In genomic region chr11:64923944-64924909, GRCh38 we compare ENCODE assay signal across 1 cellular context.
TF ChIP-seq lines count a peak whose summit lies in the region.

TSS of gene PPP2R5B (plus strand) at chr11:64924689. CDS start at chr11:64925735, 1,046 bp downstream.

TF ChIP-seq in K562, 482 proteins besides CTCF, POLR2A, EP300 and RAD21 (continued from another document and continues in another):
- TF ChIP-seq ZNF143 (CRISPR knock-in tag; IDR thresholded peaks at IDR 0.05), result peak; percentile 91
- peak; percentile 93 for TF ChIP-seq CXXC5 (CRISPR knock-in tag; IDR thresholded peaks at IDR 0.05)
- no peak for TF ChIP-seq ZNF77 (CRISPR knock-in tag; IDR thresholded peaks at IDR 0.05)
- TF ChIP-seq XRCC3 (IDR thresholded peaks at IDR 0.05), result no peak
- no peak for TF ChIP-seq HES1 (IDR thresholded peaks at IDR 0.05; ENCODE audit: low read depth)
- TF ChIP-seq ATF4 (CRISPR knock-in tag; IDR thresholded peaks at IDR 0.05), result no peak
- TF ChIP-seq NELFE (IDR thresholded peaks at IDR 0.05; ENCODE audit: insufficient read depth, insufficient read length), result no peak
- no peak for TF ChIP-seq ZZZ3 (IDR thresholded peaks at IDR 0.05)
- peak; percentile 81; the same call in 1 of the 2 replicates for TF ChIP-seq LARP7 (IDR thresholded peaks at IDR 0.05)
- TF ChIP-seq ASH1L (IDR thresholded peaks at IDR 0.05; ENCODE audit: borderline replicate concordance, low read depth, partially characterized antibody), result peak; percentile 27
- TF ChIP-seq MAZ (CRISPR knock-in tag; conservative IDR thresholded peaks at IDR 0.05 in 1 of 2, IDR thresholded peaks at IDR 0.05 in 1 of 2), result peak; percentile 93 to 97
- no peak for TF ChIP-seq MEF2A (IDR thresholded peaks at IDR 0.05; ENCODE audit: control insufficient read depth, low read depth, low read length)
- TF ChIP-seq NR0B1 (IDR thresholded peaks at IDR 0.05; ENCODE audit: partially characterized antibody), result no peak
- no peak for TF ChIP-seq PHTF2 (CRISPR knock-in tag; IDR thresholded peaks at IDR 0.05)
- TF ChIP-seq GMEB1 (CRISPR knock-in tag; IDR thresholded peaks at IDR 0.05), result peak; percentile 83
- TF ChIP-seq ZNF133 (CRISPR knock-in tag; IDR thresholded peaks at IDR 0.05), result no peak
- no peak for TF ChIP-seq TSC22D4 (tag; IDR thresholded peaks at IDR 0.05)
- peak; percentile 64; the same call in 1 of the 2 replicates for TF ChIP-seq ZNF12 (CRISPR knock-in tag; IDR thresholded peaks at IDR 0.05)
- TF ChIP-seq NFIX (CRISPR knock-in tag; IDR thresholded peaks at IDR 0.05; ENCODE audit: low read depth), result no peak
- TF ChIP-seq ZNF586 (CRISPR knock-in tag; conservative IDR thresholded peaks at IDR 0.05), result no peak
- no peak for TF ChIP-seq SFPQ (IDR thresholded peaks at IDR 0.05; ENCODE audit: low read depth, low read length)
- TF ChIP-seq YBX1 (IDR thresholded peaks at IDR 0.05), result no peak
- TF ChIP-seq ZNF589 (CRISPR knock-in tag; IDR thresholded peaks at IDR 0.05; ENCODE audit: low read depth), result no peak
- no peak for TF ChIP-seq ZNF24 (IDR thresholded peaks at IDR 0.05)
- TF ChIP-seq POLR2AphosphoS5 (IDR thresholded peaks at IDR 0.05; ENCODE audit: control insufficient read depth, insufficient read depth, low read depth, low read length), result no peak
- TF ChIP-seq CEBPB (tag; IDR thresholded peaks at IDR 0.05), result no peak
- TF ChIP-seq ZC3H4 (CRISPR knock-in tag; IDR thresholded peaks at IDR 0.05; ENCODE audit: borderline replicate concordance), result no peak
- TF ChIP-seq ZNF507 (tag; conservative IDR thresholded peaks at IDR 0.05), result no peak
- no peak for TF ChIP-seq RBM34 (IDR thresholded peaks at IDR 0.05; ENCODE audit: borderline replicate concordance, insufficient read depth, low read length)
- TF ChIP-seq GTF3C2 (IDR thresholded peaks at IDR 0.05; ENCODE audit: borderline replicate concordance, extremely low read depth, insufficient read length), result no peak
- no peak for TF ChIP-seq CBX2 (IDR thresholded peaks at IDR 0.05; ENCODE audit: insufficient read depth, low read length, poor library complexity, severe bottlenecking)
- 0 out of 2 replicates have a peak, but pooled peaks have one; percentile 31 for TF ChIP-seq NR4A1 (CRISPR knock-in tag; IDR thresholded peaks at IDR 0.05)
- TF ChIP-seq NR4A1 (tag; IDR thresholded peaks at IDR 0.05), result 0 out of 2 replicates have a peak, but pooled peaks have one; percentile 34
- TF ChIP-seq MTA3 (IDR thresholded peaks at IDR 0.05; ENCODE audit: borderline replicate concordance), result peak; percentile 50
- TF ChIP-seq KHSRP (IDR thresholded peaks at IDR 0.05), result peak; percentile 53; the same call in 1 of the 2 replicates
- no peak for TF ChIP-seq SMARCB1 (IDR thresholded peaks at IDR 0.05; ENCODE audit: insufficient read length, low read depth)
- TF ChIP-seq ZFP36 (IDR thresholded peaks at IDR 0.05; ENCODE audit: low read depth, low read length, partially characterized antibody), result no peak
- no peak for TF ChIP-seq TAF15 (IDR thresholded peaks at IDR 0.05; ENCODE audit: low read depth, low read length)
- no peak for TF ChIP-seq TCF7 (IDR thresholded peaks at IDR 0.05; ENCODE audit: borderline replicate concordance)
- TF ChIP-seq ZNF318 (IDR thresholded peaks at IDR 0.05; ENCODE audit: borderline replicate concordance in 1 of 2, low read depth in 1 of 2), result 0 out of 4 replicates have a peak, but pooled peaks of 1 of the 2 experiments have one; percentile 50
- TF ChIP-seq ZNF766 (CRISPR knock-in tag; conservative IDR thresholded peaks at IDR 0.05), result peak; percentile 83; the same call in 1 of the 2 replicates
- TF ChIP-seq ZNF551 (CRISPR knock-in tag; IDR thresholded peaks at IDR 0.05), result no peak
- no peak for TF ChIP-seq BRCA1 (IDR thresholded peaks at IDR 0.05)
- no peak for TF ChIP-seq BRCA1 (CRISPR knock-in tag; IDR thresholded peaks at IDR 0.05)
- TF ChIP-seq GATA2 (CRISPR knock-in tag; IDR thresholded peaks at IDR 0.05), result no peak
- no peak for TF ChIP-seq CC2D1A (IDR thresholded peaks at IDR 0.05)
- TF ChIP-seq ZNF224 (CRISPR knock-in tag; IDR thresholded peaks at IDR 0.05), result no peak
- peak; percentile 65 for TF ChIP-seq ELF4 (CRISPR knock-in tag; IDR thresholded peaks at IDR 0.05)
- peak; percentile 25; the same call in 1 of the 2 replicates for TF ChIP-seq ZKSCAN1 (IDR thresholded peaks at IDR 0.05; ENCODE audit: low read depth, low read length)
- peak; percentile 63 for TF ChIP-seq CREB1 (IDR thresholded peaks at IDR 0.05)
- peak; percentile 83 for TF ChIP-seq CREB1 (CRISPR knock-in tag; IDR thresholded peaks at IDR 0.05)
- no peak for TF ChIP-seq ESRRB (CRISPR knock-in tag; IDR thresholded peaks at IDR 0.05; ENCODE audit: borderline replicate concordance)
- no peak for TF ChIP-seq ZNF696 (CRISPR knock-in tag; conservative IDR thresholded peaks at IDR 0.05)
- no peak for TF ChIP-seq ID3 (CRISPR knock-in tag; IDR thresholded peaks at IDR 0.05)
- TF ChIP-seq ID3 (tag; IDR thresholded peaks at IDR 0.05), result peak; percentile 28
- TF ChIP-seq NR2F6 (CRISPR knock-in tag; IDR thresholded peaks at IDR 0.05), result peak; percentile 68; the same call in 1 of the 2 replicates
